ENCODE assay signal across 8 cellular contexts in genomic region chr4:182916483-182917181, GRCh38. TPM values are rescaled to one million over a fixed set of nuclear protein-coding genes. Genes with fewer than 3 reads are reported as not detected.
A peak's percentile ranks its signal among the peaks of the same experiment; 100 is the strongest.
DNase-seq lines count a peak whose midpoint lies in the region; ATAC-seq and TF ChIP-seq lines count a peak whose summit lies in the region.

No MANE protein-coding gene starts in this region.

- peak overlapping the region; percentile 20 for H3K9ac ChIP-seq in rectal smooth muscle tissue (ENCODE audit: low read length)

- peaks cover 25% of the 10 kb centered on the region for H3K4me1 ChIP-seq in OCI-LY7 (ENCODE audit: insufficient read depth, low read length, poor library complexity, severe bottlenecking)
- peaks cover 0 to 14% of the 10 kb centered on the region in 2 donors for H3K4me1 ChIP-seq in right atrium auricular region
- H3K4me1 ChIP-seq in rectal smooth muscle tissue (ENCODE audit: control insufficient read depth, insufficient read depth, low read length), result peaks cover 11% of the 10 kb centered on the region

- H3K27me3 Mint-ChIP-seq in activated naive CD8-positive, alpha-beta T cell treated with anti-CD3 and anti-CD28 coated beads, Interleukin-2, amount 50 U/mL, for 24 hours, result no peaks in the 10 kb centered on the region

- H3K4me3 Mint-ChIP-seq in activated naive CD8-positive, alpha-beta T cell treated with anti-CD3 and anti-CD28 coated beads, Interleukin-2, amount 50 U/mL, for 24 hours, result peak overlapping the region; percentile 85

- no peaks in the 10 kb centered on the region for H4K20me1 ChIP-seq in OCI-LY7 (ENCODE audit: insufficient read depth, low read length)

- no peaks in the 10 kb centered on the region for H3K9me3 ChIP-seq in OCI-LY7 (ENCODE audit: low read length)
- H3K9me3 ChIP-seq in right atrium auricular region, result no peaks in the 10 kb centered on the region

- DNase-seq in AG20443 (ENCODE audit: low spot score) (peak; percentile 83), OCI-LY7 (ENCODE audit: low spot score) (peak; percentile 44), right atrium auricular region (ENCODE audit: low spot score) (no peak), putamen (ENCODE audit: low spot score) (no peak)
- peak; percentile 42 for DNase-seq in activated naive CD8-positive, alpha-beta T cell treated with anti-CD3 and anti-CD28 coated beads, Interleukin-2, amount 50 U/mL, for 24 hours

- H3K4me3 ChIP-seq in OCI-LY7 (ENCODE audit: low read depth, low read length, poor library complexity, severe bottlenecking) (peak overlapping the region; percentile 85), right atrium auricular region (peak overlapping the region; percentile 70 to 91), rectal smooth muscle tissue (ENCODE audit: low read length) (peak overlapping the region; percentile 68)

- no TSS peak for BruUV-seq in OCI-LY7 (replicated peaks; lab: Mats Ljungman, UMichigan)

- H3K36me3 ChIP-seq in OCI-LY7 (ENCODE audit: insufficient read depth, low read length) (0 out of 2 replicates have a peak, but pooled peaks cover 5% of the 10 kb centered on the region), right atrium auricular region (peaks cover 24% of the 10 kb centered on the region), rectal smooth muscle tissue (ENCODE audit: control insufficient read depth, insufficient read depth, low read length) (peaks cover 11% of the 10 kb centered on the region)

- H3K79me2 ChIP-seq in OCI-LY7 (ENCODE audit: insufficient read depth, low read depth, low read length), result no peaks in the 10 kb centered on the region

- no peaks in the 10 kb centered on the region for H3K27me3 ChIP-seq in right atrium auricular region
- H3K27me3 ChIP-seq in rectal smooth muscle tissue (ENCODE audit: control insufficient read depth, insufficient read depth, low read length), result no peaks in the 10 kb centered on the region

- peak overlapping the region; percentile 17 for H3K27ac ChIP-seq in OCI-LY7 (ENCODE audit: low read depth, low read length, poor library complexity, severe bottlenecking)
- H3K27ac ChIP-seq in right atrium auricular region, result peak overlapping the region; percentile 92 to 95
- H3K27ac ChIP-seq in rectal smooth muscle tissue (ENCODE audit: low read depth, low read length), result peak overlapping the region; percentile 73

- peak; percentile 8 for ATAC-seq in GM18873 (IDR thresholded peaks at IDR 0.05; ENCODE audit: low FRiP score, unreplicated experiment)
- peak; percentile 12 for ATAC-seq in HG03108 (IDR thresholded peaks at IDR 0.05; ENCODE audit: unreplicated experiment)
- ATAC-seq in activated naive CD8-positive, alpha-beta T cell treated with anti-CD3 and anti-CD28 coated beads, Interleukin-2, amount 50 U/mL, for 24 hours, result peak; percentile 8

- peak overlapping the region; percentile 69 for H3K4me2 ChIP-seq in OCI-LY7 (ENCODE audit: low read length)

- H3K27ac Mint-ChIP-seq in activated naive CD8-positive, alpha-beta T cell treated with anti-CD3 and anti-CD28 coated beads, Interleukin-2, amount 50 U/mL, for 24 hours, result peak overlapping the region; percentile 95

- CTCF ChIA-PET in OCI-LY7 (lab: Charles Lee; ENCODE audit: unreplicated experiment), result interaction anchor here (0.6 kb wide), 2 partner anchors 51 to 1669 kb away, joined by 3 read pairs; no protein-coding TSS in a partner anchor

- POLR2A ChIA-PET in OCI-LY7 (lab: Charles Lee), result interaction anchor here (1.0 kb wide), 2 partner anchors 9 to 1604 kb away, joined by 3 read pairs; no protein-coding TSS in a partner anchor

- TF ChIP-seq CTCF in OCI-LY7 (conservative IDR thresholded peaks at IDR 0.05; ENCODE audit: low read length), result no peak
- TF ChIP-seq CTCF in right atrium auricular region (IDR thresholded peaks at IDR 0.05), result no peak

- H3K4me1 Mint-ChIP-seq in activated naive CD8-positive, alpha-beta T cell treated with anti-CD3 and anti-CD28 coated beads, Interleukin-2, amount 50 U/mL, for 24 hours, result peaks cover 61% of the 10 kb centered on the region

- H3K36me3 Mint-ChIP-seq in activated naive CD8-positive, alpha-beta T cell treated with anti-CD3 and anti-CD28 coated beads, Interleukin-2, amount 50 U/mL, for 24 hours (ENCODE audit: low read depth), result peaks cover 36% of the 10 kb centered on the region

- H3K9me2 ChIP-seq in OCI-LY7 (ENCODE audit: insufficient read depth, low read length), result no peaks in the 10 kb centered on the region

- H3K9me3 Mint-ChIP-seq in activated naive CD8-positive, alpha-beta T cell treated with anti-CD3 and anti-CD28 coated beads, Interleukin-2, amount 50 U/mL, for 24 hours, result no peaks in the 10 kb centered on the region

- intact Hi-C loops in OCI-LY7 (cut with micrococcal nuclease; ENCODE audit: unreplicated experiment), result loop anchor here (1.0 to 5.0 kb wide), 3 partner anchors 44 to 588 kb away; partner anchors contain the start of genes CDKN2AIP and ING2

- peak overlapping the region; percentile 68 for H2AFZ ChIP-seq in OCI-LY7 (ENCODE audit: low read length)

RNA-seq across cellular contexts. Expression of gene DCTD, which starts 0.6 kb away (rescaled TPM):
- total RNA-seq in OCI-LY7 (2014; rRNA removed; shearing (Covaris generic)), result 37.8 and 42.5 TPM in 2 replicates
- total RNA-seq in OCI-LY7 (2022) (79.4 and 81.9 TPM in 2 replicates), right atrium auricular region (10 to 100 TPM; 25.8 to 37.5 TPM)

Comparison
In these comparisons a context has a peak if more than half of its experiments do, and no peak if none do; other contexts are left out.
1. DNase-seq: peak in AG20443 (single experiment), OCI-LY7 (single experiment) and activated naive CD8-positive, alpha-beta T cell treated with anti-CD3 and anti-CD28 coated beads, Interleukin-2, amount 50 U/mL, for 24 hours (single experiment); none in right atrium auricular region (single experiment) and putamen (single experiment).
2. H3K27ac ChIP-seq: peak in every context shown above with its lines; median percentile 94 in right atrium auricular region; 73 in rectal smooth muscle tissue; 17 in OCI-LY7.
3. Peak in every context shown above with its lines, with median percentiles within 50 percentile points of each other: ATAC-seq and H3K4me3 ChIP-seq.